ENCODE assay signal across 10 cellular contexts in genomic region chr19:18763674-18764590, GRCh38. TPM values are rescaled to one million over a fixed set of nuclear protein-coding genes. Genes with fewer than 3 reads are reported as not detected.
DNase-seq lines count a peak whose midpoint lies in the region; ATAC-seq and TF ChIP-seq lines count a peak whose summit lies in the region.
"Had no signal": no experiment of that assay in that cellular context is flagged by ENCODE, and none has a peak within 500 bp of the region (broad histone marks: within the 10 kb centered on the region; RNA-seq: fewer than 3 reads in every experiment).

No MANE protein-coding gene starts in this region.

- DNase-seq in Daoy (ENCODE audit: low read depth) = peak; percentile 93
- peak; percentile 72 for DNase-seq in NCI-H2171 (lab: John Stamatoyannopoulos, UW)
- DNase-seq in mammary epithelial cell = peak; percentile 98
- peak; percentile 81 to 89 for DNase-seq in psoas muscle
- DNase-seq in stimulated activated CD4-positive, alpha-beta T cell treated with anti-CD3 and anti-CD28 coated beads, Interleukin-4, amount 100 ng/mL, for 4 hours = no peak
- no peak for DNase-seq in stimulated activated effector memory CD8-positive, alpha-beta T cell treated with anti-CD3 and anti-CD28 coated beads, Interleukin-12 subunit alpha, Interleukin-12 subunit beta, amount 100 ng/mL, for 72 hours (ENCODE audit: low spot score in 2 of 2)
- no peak for DNase-seq in sigmoid colon
- DNase-seq: anterior cingulate cortex, uterus had no signal

- H3K4me1 ChIP-seq in mammary epithelial cell (ENCODE audit: insufficient read depth, low read length) (peaks cover 45% of the 10 kb centered on the region), psoas muscle (peaks cover 31% of the 10 kb centered on the region), sigmoid colon (peaks cover 0 to 25% (median 24%) of the 10 kb centered on the region in 4 donors)

- H3K4me2 ChIP-seq in mammary epithelial cell (ENCODE audit: insufficient read depth, low read depth, low read length) = peak overlapping the region; percentile 92

- peaks cover 8% of the 10 kb centered on the region for H3K79me2 ChIP-seq in mammary epithelial cell (ENCODE audit: insufficient read depth, low read length)

- no peak overlapping the region for H3K4me3 Mint-ChIP-seq in stimulated activated effector memory CD8-positive, alpha-beta T cell treated with anti-CD3 and anti-CD28 coated beads, Interleukin-12 subunit alpha, Interleukin-12 subunit beta, amount 100 ng/mL, for 72 hours

- TF ChIP-seq EP300 in sigmoid colon (IDR thresholded peaks at IDR 0.05) = no peak

- CTCF ChIA-PET in mammary epithelial cell (lab: Charles Lee; ENCODE audit: low non-redundant PET) = no interaction called here

- BruUV-seq in mammary epithelial cell (replicated peaks; lab: Mats Ljungman, UMichigan) = TSS peak; percentile 75

- no peak for TF ChIP-seq CTCF in mammary epithelial cell (conservative IDR thresholded peaks at IDR 0.05 in 1 of 2, IDR thresholded peaks at IDR 0.05 in 1 of 2; ENCODE audit: extremely low read depth in 1 of 2, insufficient read depth in 1 of 2, low read depth in 1 of 2, low read length in 2 of 2)
- no peak for TF ChIP-seq CTCF in psoas muscle (IDR thresholded peaks at IDR 0.05)
- TF ChIP-seq CTCF in sigmoid colon (IDR thresholded peaks at IDR 0.05) = no peak

- no peaks in the 10 kb centered on the region for H3K4me1 Mint-ChIP-seq in stimulated activated effector memory CD8-positive, alpha-beta T cell treated with anti-CD3 and anti-CD28 coated beads, Interleukin-12 subunit alpha, Interleukin-12 subunit beta, amount 100 ng/mL, for 72 hours

- no peaks in the 10 kb centered on the region for H3K9me3 Mint-ChIP-seq in stimulated activated effector memory CD8-positive, alpha-beta T cell treated with anti-CD3 and anti-CD28 coated beads, Interleukin-12 subunit alpha, Interleukin-12 subunit beta, amount 100 ng/mL, for 72 hours

- no peak overlapping the region for H3K9ac ChIP-seq in mammary epithelial cell (ENCODE audit: insufficient read depth, low read length)

- H2AFZ ChIP-seq in mammary epithelial cell (ENCODE audit: low read depth, low read length) = peak overlapping the region; percentile 15

- H3K36me3 Mint-ChIP-seq in stimulated activated effector memory CD8-positive, alpha-beta T cell treated with anti-CD3 and anti-CD28 coated beads, Interleukin-12 subunit alpha, Interleukin-12 subunit beta, amount 100 ng/mL, for 72 hours = no peaks in the 10 kb centered on the region

- peak; percentile 72 to 86 (median 83) for ATAC-seq in psoas muscle
- ATAC-seq in activated CD4-positive, CD25-positive, alpha-beta regulatory T cell treated with anti-CD3 and anti-CD28 coated beads, Interleukin-2, amount 50 U/mL, for 24 hours = no peak
- ATAC-seq in stimulated activated effector memory CD8-positive, alpha-beta T cell treated with anti-CD3 and anti-CD28 coated beads, Interleukin-12 subunit alpha, Interleukin-12 subunit beta, amount 100 ng/mL, for 72 hours = no peak

- H3K9me3 ChIP-seq in mammary epithelial cell (replicated peaks; ENCODE audit: insufficient read depth, low read length) = no peaks in the 10 kb centered on the region
- no peaks in the 10 kb centered on the region for H3K9me3 ChIP-seq in psoas muscle
- H3K9me3 ChIP-seq in sigmoid colon = no peaks in the 10 kb centered on the region
- H3K9me3 ChIP-seq: uterus had no signal

- H3K36me3 ChIP-seq in mammary epithelial cell (ENCODE audit: insufficient read depth, low read length) = no peaks in the 10 kb centered on the region
- no peaks in the 10 kb centered on the region for H3K36me3 ChIP-seq in psoas muscle (ENCODE audit: insufficient read depth in 1 of 2, low read depth in 1 of 2)
- H3K36me3 ChIP-seq in sigmoid colon = peaks cover 0 to 10% (median 0%) of the 10 kb centered on the region in 4 donors
- H3K36me3 ChIP-seq: uterus had no signal

- in situ Hi-C loops in mammary epithelial cell (cut with MboI; ENCODE audit: low sequenced_read_pairs in 2 of 2) = no loop called here

- H3K27ac Mint-ChIP-seq in stimulated activated effector memory CD8-positive, alpha-beta T cell treated with anti-CD3 and anti-CD28 coated beads, Interleukin-12 subunit alpha, Interleukin-12 subunit beta, amount 100 ng/mL, for 72 hours = no peak overlapping the region

- dilution Hi-C loops in mammary epithelial cell (cut with HindIII; ENCODE audit: low sequenced_read_pairs) = no loop called here

- peak overlapping the region; percentile 20 for H3K27ac ChIP-seq in mammary epithelial cell (ENCODE audit: insufficient read depth, low read depth, low read length)
- peak overlapping the region; percentile 69 for H3K27ac ChIP-seq in psoas muscle
- no peak overlapping the region for H3K27ac ChIP-seq in sigmoid colon
- H3K27ac ChIP-seq: uterus had no signal

- no peaks in the 10 kb centered on the region for H3K27me3 ChIP-seq in mammary epithelial cell (ENCODE audit: insufficient read depth, low read length)
- H3K27me3 ChIP-seq in psoas muscle (ENCODE audit: insufficient read depth in 3 of 3, low read length in 2 of 3) = no peaks in the 10 kb centered on the region
- no peaks in the 10 kb centered on the region for H3K27me3 ChIP-seq in sigmoid colon
- H3K27me3 ChIP-seq: uterus had no signal

- intact Hi-C loops in mammary epithelial cell (cut with micrococcal nuclease) (loop anchor here (2.0 to 5.0 kb wide), 2 partner anchors 81 to 127 kb away; partner anchors contain the start of genes CRTC1 and KLHL26), psoas muscle (cut with DNase I) (no loop called here), sigmoid colon (cut with DNase I) (loop anchor here (5.0 kb wide), 1 partner anchor 62 kb away; no protein-coding TSS in a partner anchor)

- TF ChIP-seq POLR2A in sigmoid colon (IDR thresholded peaks at IDR 0.05) = no peak

- no peaks in the 10 kb centered on the region for H4K20me1 ChIP-seq in mammary epithelial cell (ENCODE audit: insufficient read depth, low read length)

- 7% methylated on average over 12 of the region's 41 CpGs for WGBS in mammary epithelial cell (ENCODE audit: low coverage, missing lambda C conversion rate)
- WGBS in psoas muscle, 3 donors = 50 to 77% (median 52%) methylated on average over 41 of the region's 41 CpGs
- 89 to 91% methylated on average over 41 of the region's 41 CpGs for WGBS in sigmoid colon, 2 donors

- H3K4me3 ChIP-seq in mammary epithelial cell (replicated peaks in 1 of 3; ENCODE audit: insufficient read depth in 1 of 3, low read depth in 2 of 3, low read length in 3 of 3) (peak overlapping the region in 2 of 3 experiments; percentile 25 to 49), psoas muscle (no peak overlapping the region), sigmoid colon (no peak overlapping the region)
- H3K4me3 ChIP-seq: uterus had no signal

RNA-seq across cellular contexts. Expression of gene COMP, which starts 27.2 kb away (rescaled TPM):
- total RNA-seq in Daoy (2014; rRNA removed; shearing (Covaris generic)) = not detected in 2 replicates
- total RNA-seq in mammary epithelial cell (1 to 10 TPM in 1 of 2 donors, not detected in 1; 1.2 TPM), psoas muscle (1 to 10 TPM in 2 of 4 donors, under 1 TPM in 1, not detected in 1; 0.12 to 1.8 (median 1.5) TPM), sigmoid colon (1 to 10 TPM in 2 of 4 donors, under 1 TPM in 2; 0.54 to 6.9 (median 1.0) TPM)
- polyA plus RNA-seq in mammary epithelial cell (not detected), psoas muscle (under 1 TPM; 0.10 to 0.94 (median 0.75) TPM), sigmoid colon (under 1 TPM in 1 of 3 donors, not detected in 2; 0.22 TPM)
- polyA minus RNA-seq in mammary epithelial cell = not detected

Comparison
In these comparisons a context has a peak if more than half of its experiments do, and no peak if none do; other contexts are left out.
1. DNase-seq: peak in Daoy (single experiment), NCI-H2171 (single experiment), mammary epithelial cell (single experiment) and psoas muscle (2 of 2); none in stimulated activated CD4-positive, alpha-beta T cell treated with anti-CD3 and anti-CD28 coated beads, Interleukin-4, amount 100 ng/mL, for 4 hours (0 of 2), stimulated activated effector memory CD8-positive, alpha-beta T cell treated with anti-CD3 and anti-CD28 coated beads, Interleukin-12 subunit alpha, Interleukin-12 subunit beta, amount 100 ng/mL, for 72 hours (0 of 2) and sigmoid colon (single experiment).
2. H3K27ac ChIP-seq: peak in mammary epithelial cell (single experiment) and psoas muscle (single experiment); none in sigmoid colon (0 of 4).
3. H3K4me3 ChIP-seq: peak in mammary epithelial cell (2 of 3); none in psoas muscle (single experiment) and sigmoid colon (0 of 4).
4. ATAC-seq: peak in psoas muscle (4 of 4); none in activated CD4-positive, CD25-positive, alpha-beta regulatory T cell treated with anti-CD3 and anti-CD28 coated beads, Interleukin-2, amount 50 U/mL, for 24 hours (0 of 2) and stimulated activated effector memory CD8-positive, alpha-beta T cell treated with anti-CD3 and anti-CD28 coated beads, Interleukin-12 subunit alpha, Interleukin-12 subunit beta, amount 100 ng/mL, for 72 hours (single experiment).
5. intact Hi-C loops: an anchor here in mammary epithelial cell (2.0 to 5.0 kb wide) and sigmoid colon (5.0 kb wide); none called in psoas muscle.